ENCODE assay signal across 1 cellular context in genomic region chr2:135948642-135949355, GRCh38.
TF ChIP-seq lines count a peak whose summit lies in the region.

No MANE protein-coding gene starts in this region.

TF ChIP-seq in HEK293, 187 proteins besides CTCF, POLR2A, EP300 and RAD21 (continued from another document and continues in another):
- TF ChIP-seq ZNF518A (tag by site-specific recombination; conservative IDR thresholded peaks at IDR 0.05; ENCODE audit: low read depth) = no peak
- TF ChIP-seq WT1 (tag by site-specific recombination; IDR thresholded peaks at IDR 0.05) = no peak
- no peak for TF ChIP-seq ZNF354C (tag by site-specific recombination; IDR thresholded peaks at IDR 0.05; ENCODE audit: borderline replicate concordance, low read depth)
- no peak for TF ChIP-seq ZNF510 (tag by site-specific recombination; IDR thresholded peaks at IDR 0.05; ENCODE audit: insufficient replicate concordance)
- peak; percentile 8; the same call in 1 of the 2 replicates for TF ChIP-seq ZNF623 (tag by site-specific recombination; IDR thresholded peaks at IDR 0.05)
- TF ChIP-seq ZXDB (tag by site-specific recombination; IDR thresholded peaks at IDR 0.05) = peak; percentile 52
- TF ChIP-seq OSR2 (tag by site-specific recombination; IDR thresholded peaks at IDR 0.05) = peak; percentile 66
- TF ChIP-seq ZEB2 (tag by site-specific recombination; IDR thresholded peaks at IDR 0.05) = peak; percentile 85
- no peak for TF ChIP-seq ZNF48 (tag by site-specific recombination; IDR thresholded peaks at IDR 0.05)
- peak; percentile 75 for TF ChIP-seq ZNF639 (tag by site-specific recombination; IDR thresholded peaks at IDR 0.05)
- TF ChIP-seq PRDM1 (tag by site-specific recombination; IDR thresholded peaks at IDR 0.05) = peak; percentile 70; the same call in 1 of the 2 replicates
- 0 out of 2 replicates have a peak, but pooled peaks have one; percentile 27 for TF ChIP-seq INSM2 (tag by site-specific recombination; IDR thresholded peaks at IDR 0.05)
- TF ChIP-seq, protein P1, sequence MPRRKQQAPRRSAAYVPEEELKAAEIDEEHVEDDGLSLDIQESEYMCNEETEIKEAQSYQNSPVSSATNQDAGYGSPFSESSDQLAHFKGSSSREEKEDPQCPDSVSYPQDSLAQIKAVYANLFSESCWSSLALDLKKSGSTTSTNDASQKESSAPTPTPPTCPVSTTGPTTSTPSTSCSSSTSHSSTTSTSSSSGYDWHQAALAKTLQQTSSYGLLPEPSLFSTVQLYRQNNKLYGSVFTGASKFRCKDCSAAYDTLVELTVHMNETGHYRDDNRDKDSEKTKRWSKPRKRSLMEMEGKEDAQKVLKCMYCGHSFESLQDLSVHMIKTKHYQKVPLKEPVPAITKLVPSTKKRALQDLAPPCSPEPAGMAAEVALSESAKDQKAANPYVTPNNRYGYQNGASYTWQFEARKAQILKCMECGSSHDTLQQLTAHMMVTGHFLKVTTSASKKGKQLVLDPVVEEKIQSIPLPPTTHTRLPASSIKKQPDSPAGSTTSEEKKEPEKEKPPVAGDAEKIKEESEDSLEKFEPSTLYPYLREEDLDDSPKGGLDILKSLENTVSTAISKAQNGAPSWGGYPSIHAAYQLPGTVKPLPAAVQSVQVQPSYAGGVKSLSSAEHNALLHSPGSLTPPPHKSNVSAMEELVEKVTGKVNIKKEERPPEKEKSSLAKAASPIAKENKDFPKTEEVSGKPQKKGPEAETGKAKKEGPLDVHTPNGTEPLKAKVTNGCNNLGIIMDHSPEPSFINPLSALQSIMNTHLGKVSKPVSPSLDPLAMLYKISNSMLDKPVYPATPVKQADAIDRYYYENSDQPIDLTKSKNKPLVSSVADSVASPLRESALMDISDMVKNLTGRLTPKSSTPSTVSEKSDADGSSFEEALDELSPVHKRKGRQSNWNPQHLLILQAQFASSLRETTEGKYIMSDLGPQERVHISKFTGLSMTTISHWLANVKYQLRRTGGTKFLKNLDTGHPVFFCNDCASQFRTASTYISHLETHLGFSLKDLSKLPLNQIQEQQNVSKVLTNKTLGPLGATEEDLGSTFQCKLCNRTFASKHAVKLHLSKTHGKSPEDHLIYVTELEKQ (tag by site-specific recombination; IDR thresholded peaks at IDR 0.05; ENCODE audit: borderline replicate concordance) = peak; percentile 48; the same call in 1 of the 2 replicates
- TF ChIP-seq ZNF423 (tag by site-specific recombination; IDR thresholded peaks at IDR 0.05) = no peak
- no peak for TF ChIP-seq PRDM2 (tag by site-specific recombination; IDR thresholded peaks at IDR 0.05; ENCODE audit: borderline replicate concordance)
- TF ChIP-seq, protein P2, sequence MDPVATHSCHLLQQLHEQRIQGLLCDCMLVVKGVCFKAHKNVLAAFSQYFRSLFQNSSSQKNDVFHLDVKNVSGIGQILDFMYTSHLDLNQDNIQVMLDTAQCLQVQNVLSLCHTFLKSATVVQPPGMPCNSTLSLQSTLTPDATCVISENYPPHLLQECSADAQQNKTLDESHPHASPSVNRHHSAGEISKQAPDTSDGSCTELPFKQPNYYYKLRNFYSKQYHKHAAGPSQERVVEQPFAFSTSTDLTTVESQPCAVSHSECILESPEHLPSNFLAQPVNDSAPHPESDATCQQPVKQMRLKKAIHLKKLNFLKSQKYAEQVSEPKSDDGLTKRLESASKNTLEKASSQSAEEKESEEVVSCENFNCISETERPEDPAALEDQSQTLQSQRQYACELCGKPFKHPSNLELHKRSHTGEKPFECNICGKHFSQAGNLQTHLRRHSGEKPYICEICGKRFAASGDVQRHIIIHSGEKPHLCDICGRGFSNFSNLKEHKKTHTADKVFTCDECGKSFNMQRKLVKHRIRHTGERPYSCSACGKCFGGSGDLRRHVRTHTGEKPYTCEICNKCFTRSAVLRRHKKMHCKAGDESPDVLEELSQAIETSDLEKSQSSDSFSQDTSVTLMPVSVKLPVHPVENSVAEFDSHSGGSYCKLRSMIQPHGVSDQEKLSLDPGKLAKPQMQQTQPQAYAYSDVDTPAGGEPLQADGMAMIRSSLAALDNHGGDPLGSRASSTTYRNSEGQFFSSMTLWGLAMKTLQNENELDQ (tag by site-specific recombination; IDR thresholded peaks at IDR 0.05; ENCODE audit: low read depth) = no peak
- TF ChIP-seq, protein P3, sequence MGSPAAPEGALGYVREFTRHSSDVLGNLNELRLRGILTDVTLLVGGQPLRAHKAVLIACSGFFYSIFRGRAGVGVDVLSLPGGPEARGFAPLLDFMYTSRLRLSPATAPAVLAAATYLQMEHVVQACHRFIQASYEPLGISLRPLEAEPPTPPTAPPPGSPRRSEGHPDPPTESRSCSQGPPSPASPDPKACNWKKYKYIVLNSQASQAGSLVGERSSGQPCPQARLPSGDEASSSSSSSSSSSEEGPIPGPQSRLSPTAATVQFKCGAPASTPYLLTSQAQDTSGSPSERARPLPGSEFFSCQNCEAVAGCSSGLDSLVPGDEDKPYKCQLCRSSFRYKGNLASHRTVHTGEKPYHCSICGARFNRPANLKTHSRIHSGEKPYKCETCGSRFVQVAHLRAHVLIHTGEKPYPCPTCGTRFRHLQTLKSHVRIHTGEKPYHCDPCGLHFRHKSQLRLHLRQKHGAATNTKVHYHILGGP (tag by site-specific recombination; IDR thresholded peaks at IDR 0.05) = 0 out of 2 replicates have a peak, but pooled peaks have one; percentile 47
- peak; percentile 33 for TF ChIP-seq ZNF335 (tag by site-specific recombination; conservative IDR thresholded peaks at IDR 0.05)
- TF ChIP-seq ZNF223 (tag by site-specific recombination; IDR thresholded peaks at IDR 0.05) = no peak
- TF ChIP-seq PRDM6 (tag by site-specific recombination; IDR thresholded peaks at IDR 0.05) = peak; percentile 87
- peak; percentile 79 for TF ChIP-seq ZNF629 (tag by site-specific recombination; IDR thresholded peaks at IDR 0.05)
- peak; percentile 96 for TF ChIP-seq ZNF366 (tag by site-specific recombination; conservative IDR thresholded peaks at IDR 0.05)
- TF ChIP-seq KLF8 (tag by site-specific recombination; IDR thresholded peaks at IDR 0.05) = peak; percentile 82
- 0 out of 2 replicates have a peak, but pooled peaks have one; percentile 23 for TF ChIP-seq KLF10 (tag by site-specific recombination; IDR thresholded peaks at IDR 0.05)
- TF ChIP-seq ZFP37 (tag by site-specific recombination; IDR thresholded peaks at IDR 0.05) = 0 out of 2 replicates have a peak, but pooled peaks have one; percentile 65
- TF ChIP-seq SP7 (tag by site-specific recombination; IDR thresholded peaks at IDR 0.05) = peak; percentile 78
- TF ChIP-seq ZNF677 (tag by site-specific recombination; IDR thresholded peaks at IDR 0.05) = no peak
- 0 out of 2 replicates have a peak, but pooled peaks have one; percentile 43 for TF ChIP-seq ZNF843 (tag by site-specific recombination; IDR thresholded peaks at IDR 0.05)
- TF ChIP-seq ZNF626 (tag by site-specific recombination; IDR thresholded peaks at IDR 0.05) = no peak
- TF ChIP-seq ZIC2 (tag by site-specific recombination; IDR thresholded peaks at IDR 0.05) = no peak
- no peak for TF ChIP-seq ZNF624 (tag by site-specific recombination; IDR thresholded peaks at IDR 0.05)
